Comparison of ENCODE assay signal across 11 cellular contexts in genomic region chr13:61988810-61989209, GRCh38.
"Had no signal": no experiment of that assay in that cellular context is flagged by ENCODE, and none has a peak within 500 bp of the region (broad histone marks: within the 10 kb centered on the region; RNA-seq: fewer than 3 reads in every experiment).

No MANE protein-coding gene starts in this region.

- H3K4me2 ChIP-seq: GM23338 had no signal

- H3K9ac ChIP-seq: GM23248 had no signal

- H3K4me3 ChIP-seq: GM23248, GM23338, HAP-1 had no signal

- DNase-seq: GM23248, GOT3, H7, H9, HCEC 1CT, HFFc6 had no signal

- H2AFZ ChIP-seq: GM23248, GM23338 had no signal

- H3K36me3 ChIP-seq: HAP-1 had no signal

- H3K9me3 ChIP-seq: HAP-1 had no signal

- FAIRE-seq: H1, H54 had no signal

- ATAC-seq: GM23338, HCT116 had no signal

- H3K27ac ChIP-seq: GM23248 had no signal

- H3K4me1 ChIP-seq: HAP-1 had no signal
